In genomic region chr1:116825400-116825734, GRCh38 we compare ENCODE assay signal across 11 cellular contexts.
DNase-seq lines count a peak whose midpoint lies in the region; ATAC-seq and TF ChIP-seq lines count a peak whose summit lies in the region.
"Had no signal": no experiment of that assay in that cellular context is flagged by ENCODE, and none has a peak within 500 bp of the region (broad histone marks: within the 10 kb centered on the region; RNA-seq: fewer than 3 reads in every experiment).

No MANE protein-coding gene starts in this region.

- H3K36me3 ChIP-seq in body of pancreas (replicated peaks in 1 of 2; ENCODE audit: insufficient read depth in 1 of 2, low read depth in 2 of 2) = no peaks in the 10 kb centered on the region
- no peaks in the 10 kb centered on the region for H3K36me3 ChIP-seq in H7 (replicated peaks; ENCODE audit: control insufficient read depth, insufficient read depth, low read length)
- H3K36me3 ChIP-seq: ascending aorta, esophagus squamous epithelium had no signal

- POLR2A ChIA-PET in CD4-positive, alpha-beta T cell (lab: Charles Lee) = no interaction called here

- no peaks in the 10 kb centered on the region for H3K27me3 ChIP-seq in body of pancreas
- no peaks in the 10 kb centered on the region for H3K27me3 ChIP-seq in H7 (ENCODE audit: control insufficient read depth, insufficient read depth, low read length)
- H3K27me3 ChIP-seq in CD4-positive, alpha-beta T cell (ENCODE audit: control insufficient read depth, insufficient read depth, low read length) = no peaks in the 10 kb centered on the region
- H3K27me3 ChIP-seq: ascending aorta, esophagus squamous epithelium had no signal

- CTCF ChIA-PET in CD4-positive, alpha-beta T cell (lab: Charles Lee) = no interaction called here

- H3K9me3 Mint-ChIP-seq in neural crest cell = peaks cover 6% of the 10 kb centered on the region
- H3K9me3 Mint-ChIP-seq in CD4-positive, alpha-beta T cell = peaks cover 2% of the 10 kb centered on the region

- WGBS in body of pancreas, 2 donors = 74 to 79% methylated on average over 4 of the region's 4 CpGs

- H3K4me1 Mint-ChIP-seq in neural crest cell = peaks cover 31% of the 10 kb centered on the region
- H3K4me1 Mint-ChIP-seq in CD4-positive, alpha-beta T cell (ENCODE audit: low read depth) = peaks cover 22% of the 10 kb centered on the region

- no peak overlapping the region for H3K4me3 ChIP-seq in body of pancreas
- no peak overlapping the region for H3K4me3 ChIP-seq in H7 (ENCODE audit: insufficient read depth, low read depth, low read length)
- H3K4me3 ChIP-seq: ascending aorta, esophagus squamous epithelium had no signal

- H3K36me3 Mint-ChIP-seq in neural crest cell (ENCODE audit: low read depth) = no peaks in the 10 kb centered on the region
- H3K36me3 Mint-ChIP-seq in CD4-positive, alpha-beta T cell (ENCODE audit: low read depth) = no peaks in the 10 kb centered on the region

- intact Hi-C loops in body of pancreas (cut with DNase I) = no loop called here
- intact Hi-C loops in CD4-positive, alpha-beta T cell (cut with DNase I, micrococcal nuclease) = no loop called here

- TF ChIP-seq CTCF in body of pancreas (IDR thresholded peaks at IDR 0.05) (no peak), neural crest cell (conservative IDR thresholded peaks at IDR 0.05) (no peak)
- no peak for TF ChIP-seq CTCF in CD4-positive, alpha-beta T cell (IDR thresholded peaks at IDR 0.05)

- no peak for TF ChIP-seq POLR2A in body of pancreas (IDR thresholded peaks at IDR 0.05)

- peak overlapping the region; percentile 95 for H3K27ac Mint-ChIP-seq in neural crest cell (ENCODE audit: unreplicated experiment)
- no peak overlapping the region for H3K27ac Mint-ChIP-seq in CD4-positive, alpha-beta T cell

- no peaks in the 10 kb centered on the region for H3K27me3 Mint-ChIP-seq in neural crest cell (ENCODE audit: low read depth)
- no peaks in the 10 kb centered on the region for H3K27me3 Mint-ChIP-seq in CD4-positive, alpha-beta T cell

- H3K4me3 Mint-ChIP-seq in neural crest cell = no peak overlapping the region
- no peak overlapping the region for H3K4me3 Mint-ChIP-seq in CD4-positive, alpha-beta T cell

- DNase-seq in ELF-1 (ENCODE audit: low read depth, low spot score) = peak; percentile 35
- peak; percentile 59 for DNase-seq in NCI-H2171 (lab: John Stamatoyannopoulos, UW)
- no peak for DNase-seq in body of pancreas
- DNase-seq in neural crest cell (ENCODE audit: low read depth, low spot score) = no peak
- no peak for DNase-seq in H7
- no peak for DNase-seq in CD4-positive, alpha-beta T cell
- DNase-seq: esophagus squamous epithelium; KG1; stimulated activated CD4-positive, alpha-beta T cell treated with anti-CD3 and anti-CD28 coated beads, Interleukin-15, amount 100 ng/mL, for 24 hours had no signal

- ATAC-seq in body of pancreas = no peak
- ATAC-seq in HG03342 (IDR thresholded peaks at IDR 0.05; ENCODE audit: unreplicated experiment) = no peak
- no peak for ATAC-seq in CD4-positive, alpha-beta T cell (ENCODE audit: poor library complexity)

- H3K4me1 ChIP-seq in body of pancreas = peaks cover 42% of the 10 kb centered on the region
- H3K4me1 ChIP-seq: ascending aorta had no signal

- peak overlapping the region; percentile 2 to 72 (median 35) for H3K27ac ChIP-seq in body of pancreas
- H3K27ac ChIP-seq in CD4-positive, alpha-beta T cell (ENCODE audit: low read depth, low read length) = no peak overlapping the region
- H3K27ac ChIP-seq: ascending aorta, esophagus squamous epithelium had no signal

- H3K9me3 ChIP-seq in body of pancreas = no peaks in the 10 kb centered on the region
- no peaks in the 10 kb centered on the region for H3K9me3 ChIP-seq in CD4-positive, alpha-beta T cell (ENCODE audit: control insufficient read depth, low read length)
- H3K9me3 ChIP-seq: ascending aorta, esophagus squamous epithelium had no signal

Comparison
In these comparisons a context has a peak if more than half of its experiments do, and no peak if none do; other contexts are left out.
1. DNase-seq: peak in ELF-1 (single experiment) and NCI-H2171 (single experiment); none in body of pancreas (0 of 4), neural crest cell (single experiment), H7 (single experiment) and CD4-positive, alpha-beta T cell (0 of 10).